In genomic region chr20:1822564-1823420, GRCh38 we compare ENCODE assay signal across 19 cellular contexts.
DNase-seq lines count a peak whose midpoint lies in the region; ATAC-seq and TF ChIP-seq lines count a peak whose summit lies in the region.
"Had no signal": no experiment of that assay in that cellular context is flagged by ENCODE, and none has a peak within 500 bp of the region (broad histone marks: within the 10 kb centered on the region; RNA-seq: fewer than 3 reads in every experiment).

No MANE protein-coding gene starts in this region.

- H3K36me3 ChIP-seq in Karpas-422 (ENCODE audit: insufficient read depth, low read length) (no peaks in the 10 kb centered on the region), hepatocyte (replicated peaks; ENCODE audit: insufficient read depth, low read depth) (no peaks in the 10 kb centered on the region)
- H3K36me3 ChIP-seq: left lung, MG63 had no signal

- no peak overlapping the region for H3K4me2 ChIP-seq in Karpas-422 (ENCODE audit: low read depth, low read length, poor library complexity, severe bottlenecking)
- no peak overlapping the region for H3K4me2 ChIP-seq in hepatocyte

- no peaks in the 10 kb centered on the region for H3K9me2 ChIP-seq in Karpas-422 (replicated peaks; ENCODE audit: insufficient read depth, low read length)
- no peaks in the 10 kb centered on the region for H3K9me2 ChIP-seq in hepatocyte (replicated peaks; ENCODE audit: insufficient read depth)

- no peak overlapping the region for H3K27ac ChIP-seq in Karpas-422 (ENCODE audit: low read length)
- no peak overlapping the region for H3K27ac ChIP-seq in hepatocyte

- peaks cover 8 to 33% (median 21%) of the 10 kb centered on the region in 7 donors for H3K9me3 Mint-ChIP-seq in CD14-positive monocyte

- H3K27me3 ChIP-seq in Karpas-422 (ENCODE audit: low read length) = no peaks in the 10 kb centered on the region
- H3K27me3 ChIP-seq in hepatocyte = peaks cover 5% of the 10 kb centered on the region
- H3K27me3 ChIP-seq: MG63 had no signal

- no peaks in the 10 kb centered on the region for H4K20me1 ChIP-seq in Karpas-422 (ENCODE audit: insufficient read depth, low read depth, low read length)
- H4K20me1 ChIP-seq in hepatocyte (ENCODE audit: insufficient read depth, poor library complexity, severe bottlenecking) = no peaks in the 10 kb centered on the region

- ATAC-seq in HG02970 (IDR thresholded peaks at IDR 0.05; ENCODE audit: low FRiP score, unreplicated experiment) = no peak
- ATAC-seq: left lung, SK-N-SH treated with all-trans-retinoic acid at 6 μM for 48 hours had no signal

- WGBS in hepatocyte (ENCODE audit: low lambda C conversion rate, missing lambda C conversion rate) = 85% methylated on average over 4 of the region's 4 CpGs

- H3K9me3 ChIP-seq in Karpas-422 (ENCODE audit: low read length) = peaks cover 10% of the 10 kb centered on the region
- no peaks in the 10 kb centered on the region for H3K9me3 ChIP-seq in hepatocyte (ENCODE audit: low read depth)

- H3K4me3 ChIP-seq in fibroblast of mammary gland (ENCODE audit: control insufficient read depth, low read depth, low read length) = no peak overlapping the region
- H3K4me3 ChIP-seq in Karpas-422 (ENCODE audit: low read length) = no peak overlapping the region
- H3K4me3 ChIP-seq in hepatocyte = no peak overlapping the region
- H3K4me3 ChIP-seq: left lung, MG63 had no signal

- H3K27me3 Mint-ChIP-seq in CD14-positive monocyte (ENCODE audit: low read depth in 3 of 3) = no peaks in the 10 kb centered on the region

- peaks cover 85% of the 10 kb centered on the region for H3K4me1 Mint-ChIP-seq in CD14-positive monocyte

- intact Hi-C loops in CD14-positive monocyte (cut with micrococcal nuclease) = loop anchor here in 1 of 2 donors (5.0 kb wide), 1 partner anchor 70 kb away; no protein-coding TSS in a partner anchor

- peaks cover 20 to 29% of the 10 kb centered on the region in 2 donors for H3K36me3 Mint-ChIP-seq in CD14-positive monocyte

- peak overlapping the region; percentile 94 to 100 (median 100) for H3K27ac Mint-ChIP-seq in CD14-positive monocyte
- H3K27ac Mint-ChIP-seq: activated naive CD8-positive, alpha-beta T cell treated with anti-CD3 and anti-CD28 coated beads, Interleukin-2, amount 10 ng/mL, durations not matched to agents 7 days and 5 days had no signal

- H3K79me2 ChIP-seq in Karpas-422 (ENCODE audit: low read length) = no peaks in the 10 kb centered on the region
- H3K79me2 ChIP-seq in hepatocyte = no peaks in the 10 kb centered on the region

- H3K4me1 ChIP-seq in Karpas-422 (ENCODE audit: low read length) (no peaks in the 10 kb centered on the region), hepatocyte (ENCODE audit: insufficient read depth) (no peaks in the 10 kb centered on the region)

- H3K4me3 Mint-ChIP-seq in CD14-positive monocyte = no peak overlapping the region
- H3K4me3 Mint-ChIP-seq: activated naive CD8-positive, alpha-beta T cell treated with anti-CD3 and anti-CD28 coated beads, Interleukin-2, amount 10 ng/mL, durations not matched to agents 7 days and 5 days; B cell had no signal

- DNase-seq in CD14-positive monocyte (ENCODE audit: low spot score) (no peak), amniotic epithelial cell (ENCODE audit: low read depth) (peak; percentile 87), fibroblast of mammary gland (ENCODE audit: low read depth) (peak; percentile 55), renal cortical epithelial cell (ENCODE audit: low read depth) (peak; percentile 55), Karpas-422 (no peak), hepatocyte (ENCODE audit: low spot score) (no peak)
- DNase-seq: activated CD4-positive, alpha-beta T cell treated with anti-CD3 and anti-CD28 coated beads for 1 hour; activated naive CD8-positive, alpha-beta T cell treated with anti-CD3 and anti-CD28 coated beads, Interleukin-2, amount 10 ng/mL, durations not matched to agents 7 days and 5 days; Calu3; caudate nucleus; effector CD8-positive, alpha-beta T cell; left lung; MG63; NCI-H187 treated with DMSO at 0.1 percent for 48 hours; NCI-H345; T1000 had no signal

- H3K9ac ChIP-seq in Karpas-422 (ENCODE audit: low read length) = no peak overlapping the region

- no peak for TF ChIP-seq CTCF in CD14-positive monocyte (IDR thresholded peaks at IDR 0.05)
- peak; percentile 17 for TF ChIP-seq CTCF in fibroblast of mammary gland (conservative IDR thresholded peaks at IDR 0.05; ENCODE audit: control insufficient read depth, insufficient read depth, low read depth, low read length)
- no peak for TF ChIP-seq CTCF in hepatocyte (IDR thresholded peaks at IDR 0.05; ENCODE audit: poor library complexity)

- H2AFZ ChIP-seq in Karpas-422 (ENCODE audit: low read length) = no peak overlapping the region
- H2AFZ ChIP-seq in hepatocyte = no peak overlapping the region

Comparison
In these comparisons a context has a peak if more than half of its experiments do, and no peak if none do; other contexts are left out.
1. DNase-seq: peak in amniotic epithelial cell (single experiment), fibroblast of mammary gland (single experiment) and renal cortical epithelial cell (single experiment); none in CD14-positive monocyte (single experiment), Karpas-422 (single experiment) and hepatocyte (single experiment).